In the genomic region with DNA sequence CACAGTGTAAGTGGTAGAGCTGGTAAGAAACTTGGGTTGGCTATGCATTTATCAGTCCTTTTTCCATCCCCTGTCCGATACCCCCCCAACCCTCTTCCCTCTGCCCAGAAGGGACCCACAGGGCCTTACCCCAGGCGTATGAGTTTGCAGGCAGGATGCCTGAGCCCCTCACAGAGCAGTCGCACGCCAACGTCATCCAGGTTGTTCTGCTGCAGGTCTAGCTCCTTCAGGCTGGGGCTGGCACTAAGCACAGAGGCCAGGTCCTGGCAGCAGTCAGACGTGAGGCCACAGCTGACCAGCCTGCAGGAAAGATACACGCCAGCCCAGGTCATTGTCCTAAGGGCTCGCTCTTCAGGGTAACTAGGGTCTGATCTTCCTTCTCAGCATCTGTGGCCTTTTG, we compare ENCODE assay signal across 25 cellular contexts. TPM values are rescaled to one million over a fixed set of nuclear protein-coding genes. Genes with fewer than 3 reads are reported as not detected.
A peak's percentile ranks its signal among the peaks of the same experiment; 100 is the strongest.
DNase-seq lines count a peak whose midpoint lies in the region; ATAC-seq, FAIRE-seq and TF ChIP-seq lines count a peak whose summit lies in the region.
"Had no signal": no experiment of that assay in that cellular context is flagged by ENCODE, and none has a peak within 500 bp of the region (broad histone marks: within the 10 kb centered on the region; RNA-seq: fewer than 3 reads in every experiment).

No MANE protein-coding gene starts in this region.

- H3K23me2 ChIP-seq in H1 (ENCODE audit: low read depth, low read length), result no peaks in the 10 kb centered on the region

- peak overlapping the region; percentile 10 for H3K27ac Mint-ChIP-seq in activated T-cell treated with anti-CD3 and anti-CD28 coated beads, Interleukin-2, amount 50 U/mL, for 24 hours
- H3K27ac Mint-ChIP-seq: B cell; CD8-positive, alpha-beta T cell; GM23338; HFFc6 had no signal

- H3K23ac ChIP-seq in H1 (ENCODE audit: insufficient read length), result no peak overlapping the region

- no peak overlapping the region for H3K4ac ChIP-seq in H1 (replicated peaks; ENCODE audit: insufficient read length, low read depth, low read length)

- no peak overlapping the region for H3K4me3 Mint-ChIP-seq in activated T-cell treated with anti-CD3 and anti-CD28 coated beads, Interleukin-2, amount 50 U/mL, for 24 hours
- H3K4me3 Mint-ChIP-seq: B cell; CD4-positive, CD25-positive, alpha-beta regulatory T cell; CD8-positive, alpha-beta T cell; GM23338; HFFc6 had no signal

- H2AK5ac ChIP-seq in H1 (ENCODE audit: low read depth, low read length), result no peak overlapping the region

- TF ChIP-seq RAD21 in H1 (IDR thresholded peaks at IDR 0.05 in 1 of 2, conservative IDR thresholded peaks at IDR 0.05 in 1 of 2; ENCODE audit: low read depth in 2 of 2, low read length in 2 of 2), result no peak

- H3K9me3 Mint-ChIP-seq in activated T-cell treated with anti-CD3 and anti-CD28 coated beads, Interleukin-2, amount 50 U/mL, for 24 hours, result no peaks in the 10 kb centered on the region
- H3K9me3 Mint-ChIP-seq: CD8-positive, alpha-beta T cell; GM23338; HFFc6 had no signal

- no peaks in the 10 kb centered on the region for H3K79me1 ChIP-seq in H1 (ENCODE audit: low read depth, low read length)

- no peak overlapping the region for H3K27ac ChIP-seq in H1 (ENCODE audit: low read depth, low read length)
- peak overlapping the region; percentile 83 for H3K27ac ChIP-seq in vagina
- H3K27ac ChIP-seq: 22Rv1, BLaER1, C4-2B had no signal

- no peak overlapping the region for H2BK5ac ChIP-seq in H1 (ENCODE audit: low read depth, low read length)

- ATAC-seq in sciatic nerve (no peak), HG02763 (IDR thresholded peaks at IDR 0.05; ENCODE audit: unreplicated experiment) (no peak), HG03439 (IDR thresholded peaks at IDR 0.05; ENCODE audit: unreplicated experiment) (no peak)
- ATAC-seq: CD8-positive, alpha-beta T cell; GM23338 had no signal

- H3K36me3 ChIP-seq in H1 (ENCODE audit: control insufficient read depth in 2 of 4, insufficient read depth in 4 of 4, low read length in 3 of 4) (no peaks in the 10 kb centered on the region), vagina (peaks cover 0 to 71% of the 10 kb centered on the region in 2 donors)
- H3K36me3 ChIP-seq: HAP-1 had no signal

- TF ChIP-seq EP300 in H1 (IDR thresholded peaks at IDR 0.05; ENCODE audit: borderline replicate concordance in 1 of 2, low read depth in 2 of 2, low read length in 2 of 2), result no peak

- H4K20me1 ChIP-seq in H1 (replicated peaks in 1 of 2; ENCODE audit: control insufficient read depth in 1 of 2, insufficient read depth in 2 of 2, low read length in 2 of 2), result no peaks in the 10 kb centered on the region
- H4K20me1 ChIP-seq: BLaER1 had no signal

- no peak overlapping the region for H4K8ac ChIP-seq in H1 (ENCODE audit: extremely low read depth, insufficient read depth, low read length)

- POLR2A ChIA-PET in H1 (lab: Charles Lee; ENCODE audit: partially characterized antibody), result interaction anchor here (1.2 kb wide), 1 partner anchor 72 kb away, joined by 3 read pairs; no protein-coding TSS in a partner anchor

- H3K4me1 ChIP-seq in H1 (replicated peaks in 1 of 4; ENCODE audit: control insufficient read depth in 3 of 4, insufficient read depth in 4 of 4, low read length in 3 of 4) (peaks cover 0 to 6% (median 2%) of the 10 kb centered on the region in 4 experiments; a peak in 4 of 7 replicates), vagina (peaks cover 36% of the 10 kb centered on the region)
- H3K4me1 ChIP-seq: BLaER1, Caco-2, HAP-1 had no signal

- H3K79me2 ChIP-seq in H1 (ENCODE audit: control insufficient read depth in 1 of 2, insufficient read depth in 2 of 2, low read length in 2 of 2), result no peaks in the 10 kb centered on the region

- DNase-seq in activated T-cell treated with anti-CD3 and anti-CD28 coated beads, Interleukin-2, amount 50 U/mL, for 24 hours, result no peak
- DNase-seq in activated T-cell treated with anti-CD3 and anti-CD28 coated beads for 4 hours, result no peak
- DNase-seq in H1 (ENCODE audit: low read depth in 1 of 2, low spot score in 2 of 2), result no peak
- DNase-seq in sciatic nerve (ENCODE audit: low spot score), result peak; percentile 28
- DNase-seq in vagina (ENCODE audit: extremely low spot score in 2 of 2), result no peak
- no peak for DNase-seq in activated CD4-positive, alpha-beta T cell treated with anti-CD3 and anti-CD28 coated beads, Interleukin-2, amount 50 U/mL, for 4 hours
- DNase-seq: Caco-2; CD4-positive, CD25-positive, alpha-beta regulatory T cell; CD8-positive, alpha-beta T cell; DMS153; DND-41; HFFc6 had no signal

- no peak overlapping the region for H2BK15ac ChIP-seq in H1 (ENCODE audit: low read length)

- H2BK120ac ChIP-seq in H1 (replicated peaks; ENCODE audit: low read depth, low read length), result no peak overlapping the region

- 0 out of 2 replicates have a peak overlapping the region, but pooled peaks have one; percentile 17 for H2BK12ac ChIP-seq in H1 (ENCODE audit: low read depth, low read length)

- H2BK20ac ChIP-seq in H1 (ENCODE audit: low read length), result no peak overlapping the region

- TF ChIP-seq CTCF in H1 (IDR thresholded peaks at IDR 0.05; ENCODE audit: control extremely low read depth in 1 of 3, insufficient read depth in 1 of 3, low read depth in 1 of 3, low read length in 3 of 3) (no peak), vagina (IDR thresholded peaks at IDR 0.05) (no peak)

- H2AFZ ChIP-seq in H1 (ENCODE audit: low read length), result no peak overlapping the region
- H2AFZ ChIP-seq: GM23338 had no signal

- H4K91ac ChIP-seq in H1 (replicated peaks; ENCODE audit: insufficient read length, low read length), result no peak overlapping the region

- intact Hi-C loops in sciatic nerve (cut with DNase I), result no loop called here
- intact Hi-C loops in vagina (cut with DNase I), result no loop called here

- no peaks in the 10 kb centered on the region for H3K27me3 Mint-ChIP-seq in activated T-cell treated with anti-CD3 and anti-CD28 coated beads, Interleukin-2, amount 50 U/mL, for 24 hours
- H3K27me3 Mint-ChIP-seq: B cell; CD4-positive, CD25-positive, alpha-beta regulatory T cell had no signal

- no peak overlapping the region for H3K4me2 ChIP-seq in H1 (ENCODE audit: insufficient read depth in 1 of 2, low read depth in 2 of 2, low read length in 2 of 2)
- H3K4me2 ChIP-seq: BLaER1, GM23338 had no signal

- CTCF ChIA-PET in H1 (lab: Charles Lee; ENCODE audit: partially characterized antibody), result interaction anchor here (0.6 to 1.1 kb wide), 2 partner anchors 11 to 78 kb away, joined by 3 read pairs; no protein-coding TSS in a partner anchor

- peaks cover 80% of the 10 kb centered on the region for H3K36me3 Mint-ChIP-seq in activated T-cell treated with anti-CD3 and anti-CD28 coated beads, Interleukin-2, amount 50 U/mL, for 24 hours (ENCODE audit: low read depth)

- no peaks in the 10 kb centered on the region for H3K9me3 ChIP-seq in H1 (ENCODE audit: insufficient read depth in 2 of 2, low read depth in 1 of 2, low read length in 1 of 2)
- no peaks in the 10 kb centered on the region for H3K9me3 ChIP-seq in vagina
- H3K9me3 ChIP-seq: BLaER1, Caco-2, HAP-1 had no signal

- no peak overlapping the region for H3K14ac ChIP-seq in H1 (ENCODE audit: insufficient read length)

- H3K4me1 Mint-ChIP-seq in activated T-cell treated with anti-CD3 and anti-CD28 coated beads, Interleukin-2, amount 50 U/mL, for 24 hours (ENCODE audit: low read depth), result peaks cover 5% of the 10 kb centered on the region
- H3K4me1 Mint-ChIP-seq: B cell had no signal

- H3K56ac ChIP-seq in H1 (replicated peaks; ENCODE audit: insufficient read length, low read depth, low read length), result no peak overlapping the region

- TF ChIP-seq POLR2A in H1 (IDR thresholded peaks at IDR 0.05; ENCODE audit: control extremely low read depth in 1 of 2, low read depth in 2 of 2, low read length in 2 of 2) (no peak), vagina (IDR thresholded peaks at IDR 0.05) (no peak)

- H3K4me3 ChIP-seq in H1 (ENCODE audit: extremely low read depth in 1 of 4, insufficient read depth in 2 of 4, low read depth in 3 of 4, low read length in 4 of 4) (no peak overlapping the region), vagina (no peak overlapping the region)
- H3K4me3 ChIP-seq: BLaER1, GM23338, HAP-1 had no signal

- H3K18ac ChIP-seq in H1 (ENCODE audit: extremely low read depth, low read length), result no peak overlapping the region

- H3K9ac ChIP-seq in H1 (replicated peaks in 1 of 4; ENCODE audit: extremely low read depth in 1 of 4, low read depth in 3 of 4, low read length in 3 of 4), result no peak overlapping the region
- H3K9ac ChIP-seq: BLaER1 had no signal

- H3K27me3 ChIP-seq in H1 (replicated peaks in 1 of 4; ENCODE audit: control insufficient read depth in 3 of 4, extremely low read depth in 1 of 4, insufficient read depth in 3 of 4, low read length in 3 of 4) (no peaks in the 10 kb centered on the region), vagina (no peaks in the 10 kb centered on the region)
- H3K27me3 ChIP-seq: BLaER1 had no signal

- FAIRE-seq in H1 (lab: Jason Lieb, UNC), result no peak
- FAIRE-seq: A204.1, G401.6, GM12892, GM19239, H54 had no signal

- 89% methylated on average over 8 of the region's 8 CpGs; no CpG with 5 or more reads in 1 of the 2 experiments for WGBS in H1 (ENCODE audit: extremely low coverage in 1 of 2, insufficient coverage in 1 of 2, insufficient read length in 1 of 2, insufficient replicate concordance in 2 of 2, low coverage in 1 of 2, low lambda C conversion rate in 2 of 2, missing lambda C conversion rate in 1 of 2), 2 experiments

- no peak overlapping the region for H4K5ac ChIP-seq in H1 (ENCODE audit: insufficient read length, low read depth, low read length)

RNA-seq across cellular contexts. Expression of gene NLRP1, which starts 45.0 kb away (rescaled TPM):
- total RNA-seq in H1 (2021; fragmentation: NEBNext Ultra II Directional; extraction: Animal tissue kit (Norgen Biotek cat#: 25700)), result 10.0 and 10.4 TPM in 2 replicates
- 8.6 and 9.2 TPM in 2 replicates for polyA plus RNA-seq in H1 (2011; rRNA removed)
- polyA plus RNA-seq in H1 (2011; cell fraction: cytosol; rRNA removed), result 11.0 TPM
- polyA plus RNA-seq in H1 (2011; cell fraction: nucleus; rRNA removed), result 6.3 TPM
- 4.7 to 7.5 TPM (median 6.6 TPM) in 4 replicates for polyA plus RNA-seq in H1 (2012, experiment 1 of 2)
- polyA plus RNA-seq in H1 (2012, experiment 2 of 2), result 7.4 TPM
- polyA plus RNA-seq in H1 (2013, experiment 1 of 2), result 5.8 TPM
- polyA plus RNA-seq in H1 (2013, experiment 2 of 2), result 5.1 TPM
- polyA minus RNA-seq in H1 (2011; rRNA and poly(A)+ RNA removed), result 0.59 and 1.5 TPM in 2 replicates
- 4.1 TPM for polyA minus RNA-seq in H1 (2011; cell fraction: cytosol; rRNA and poly(A)+ RNA removed)
- polyA minus RNA-seq in H1 (2011; cell fraction: nucleus; rRNA and poly(A)+ RNA removed), result 3.3 TPM
- total RNA-seq in sciatic nerve (51.4 TPM), vagina (83.7 TPM)

RNA-seq across cellular contexts. Expression of gene MIS12, which starts 52.9 kb away (rescaled TPM):
- 25.6 and 27.2 TPM in 2 replicates for total RNA-seq in H1 (2021; fragmentation: NEBNext Ultra II Directional; extraction: Animal tissue kit (Norgen Biotek cat#: 25700))
- 6.2 and 9.5 TPM in 2 replicates for polyA plus RNA-seq in H1 (2011; rRNA removed)
- polyA plus RNA-seq in H1 (2011; cell fraction: cytosol; rRNA removed), result 16.7 TPM
- 8.4 TPM for polyA plus RNA-seq in H1 (2011; cell fraction: nucleus; rRNA removed)
- 13.1 to 21.0 TPM (median 14.3 TPM) in 4 replicates for polyA plus RNA-seq in H1 (2012, experiment 1 of 2)
- 2.4 TPM for polyA plus RNA-seq in H1 (2012, experiment 2 of 2)
- polyA plus RNA-seq in H1 (2013, experiment 1 of 2), result 22.5 TPM
- 20.1 TPM for polyA plus RNA-seq in H1 (2013, experiment 2 of 2)
- 13.7 and 21.9 TPM in 2 replicates for polyA minus RNA-seq in H1 (2011; rRNA and poly(A)+ RNA removed)
- polyA minus RNA-seq in H1 (2011; cell fraction: cytosol; rRNA and poly(A)+ RNA removed), result 5.7 TPM
- polyA minus RNA-seq in H1 (2011; cell fraction: nucleus; rRNA and poly(A)+ RNA removed), result 18.2 TPM
- total RNA-seq in sciatic nerve, result 15.0 TPM
- total RNA-seq in vagina, result 9.3 TPM

RNA-seq across cellular contexts. Expression of gene DERL2, which starts 53.3 kb away (rescaled TPM):
- 58.4 and 67.5 TPM in 2 replicates for total RNA-seq in H1 (2021; fragmentation: NEBNext Ultra II Directional; extraction: Animal tissue kit (Norgen Biotek cat#: 25700))
- polyA plus RNA-seq in H1 (2011; rRNA removed), result 33.7 and 55.3 TPM in 2 replicates
- 38.5 TPM for polyA plus RNA-seq in H1 (2011; cell fraction: cytosol; rRNA removed)
- polyA plus RNA-seq in H1 (2011; cell fraction: nucleus; rRNA removed), result 18.7 TPM
- polyA plus RNA-seq in H1 (2012, experiment 1 of 2), result 36.3 to 52.8 TPM (median 38.2 TPM) in 4 replicates
- 37.9 TPM for polyA plus RNA-seq in H1 (2012, experiment 2 of 2)
- polyA plus RNA-seq in H1 (2013, experiment 1 of 2), result 32.6 TPM
- 33.4 TPM for polyA plus RNA-seq in H1 (2013, experiment 2 of 2)
- 15.4 and 16.3 TPM in 2 replicates for polyA minus RNA-seq in H1 (2011; rRNA and poly(A)+ RNA removed)
- 25.4 TPM for polyA minus RNA-seq in H1 (2011; cell fraction: cytosol; rRNA and poly(A)+ RNA removed)
- 30.0 TPM for polyA minus RNA-seq in H1 (2011; cell fraction: nucleus; rRNA and poly(A)+ RNA removed)
- total RNA-seq in sciatic nerve (55.1 TPM), vagina (23.1 TPM)
